8 cellular contexts compared by ENCODE assay signal in the genomic region with DNA sequence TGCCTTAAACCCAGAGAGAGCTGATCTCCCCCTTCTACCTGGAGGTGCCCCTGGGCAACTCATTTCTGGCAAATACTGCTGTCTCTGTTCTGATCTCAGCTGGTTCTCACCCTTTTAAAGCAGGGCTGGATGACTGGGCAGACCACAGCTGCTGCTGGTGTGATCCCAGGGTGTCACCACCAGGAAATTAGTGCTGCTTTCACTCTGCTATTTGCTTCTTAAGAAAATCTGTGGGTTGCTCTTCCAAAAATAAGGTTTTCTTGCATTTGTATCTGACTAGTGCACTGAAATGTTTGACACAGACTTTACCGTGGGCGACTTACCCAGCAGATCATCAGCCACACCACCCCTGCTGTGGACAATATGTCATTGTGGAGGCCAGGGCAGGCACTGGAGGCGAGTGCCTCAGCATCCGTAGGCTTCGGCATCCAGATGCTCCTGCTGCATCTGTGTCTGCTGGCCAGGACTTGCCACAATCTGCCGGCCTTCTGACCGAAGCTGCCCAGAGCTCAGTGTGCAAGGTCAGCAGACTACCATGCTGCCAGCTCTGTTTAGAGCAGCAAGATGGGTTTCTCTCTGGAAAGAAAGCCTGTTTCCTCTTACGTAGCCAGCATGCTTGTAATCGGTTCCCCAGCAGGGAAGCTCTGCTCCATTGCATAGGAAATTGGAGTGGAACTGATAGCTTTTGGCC. TPM values are rescaled to one million over a fixed set of nuclear protein-coding genes. Genes with fewer than 3 reads are reported as not detected.
A peak's percentile ranks its signal among the peaks of the same experiment; 100 is the strongest.
DNase-seq lines count a peak whose midpoint lies in the region; ATAC-seq, FAIRE-seq and TF ChIP-seq lines count a peak whose summit lies in the region.

No MANE protein-coding gene starts in this region.

- peak; percentile 69 to 75 for DNase-seq in activated CD4-positive, alpha-beta T cell treated with anti-CD3 and anti-CD28 coated beads, Interleukin-2, amount 50 U/mL, for 48 hours
- peak; percentile 22 for DNase-seq in foreskin melanocyte
- DNase-seq in sciatic nerve (ENCODE audit: low spot score) = peak; percentile 63
- DNase-seq in RCC 7860 (ENCODE audit: low spot score) = no peak
- DNase-seq in HT-29 (ENCODE audit: low spot score) = no peak
- DNase-seq in Calu3 = no peak

- no peaks in the 10 kb centered on the region for H3K27me3 Mint-ChIP-seq in Calu3 (ENCODE audit: unreplicated experiment)

- ATAC-seq in GM18505 (IDR thresholded peaks at IDR 0.05; ENCODE audit: unreplicated experiment) = peak; percentile 56
- peak; percentile 89 for ATAC-seq in HG02642 (IDR thresholded peaks at IDR 0.05; ENCODE audit: poor library complexity, unreplicated experiment)
- ATAC-seq in sciatic nerve = peak; percentile 77

- TF ChIP-seq POLR2A in GM18505 (IDR thresholded peaks at IDR 0.05; ENCODE audit: borderline replicate concordance, extremely low read depth, insufficient read depth, insufficient read length) = no peak

- BruUV-seq in Calu3 (replicated peaks; lab: Mats Ljungman, UMichigan) = no TSS peak

- peaks cover 64% of the 10 kb centered on the region for H3K4me1 Mint-ChIP-seq in Calu3 (ENCODE audit: low read depth, unreplicated experiment)

- FAIRE-seq in RCC 7860 (lab: Jason Lieb, UNC) = no peak

- CTCF ChIA-PET in Calu3 (lab: Charles Lee) = interaction anchor here (0.6 to 1.9 kb wide), 5 partner anchors 11 to 87 kb away, joined by 3 to 6 read pairs (median 3); no protein-coding TSS in a partner anchor

- H3K4me3 Mint-ChIP-seq in Calu3 (ENCODE audit: low read depth, unreplicated experiment) = no peak overlapping the region

- TF ChIP-seq CTCF in Calu3 (IDR thresholded peaks at IDR 0.05; ENCODE audit: unreplicated experiment) = no peak

- intact Hi-C loops in sciatic nerve (cut with DNase I) (no loop called here), Calu3 (cut with micrococcal nuclease; ENCODE audit: unreplicated experiment) (no loop called here)

- no peaks in the 10 kb centered on the region for H3K36me3 Mint-ChIP-seq in Calu3 (ENCODE audit: insufficient read depth, unreplicated experiment)

- no peaks in the 10 kb centered on the region for H3K9me3 Mint-ChIP-seq in Calu3 (ENCODE audit: low read depth, unreplicated experiment)

- no peak overlapping the region for H3K27ac Mint-ChIP-seq in Calu3 (ENCODE audit: unreplicated experiment)

RNA-seq across cellular contexts. Expression of a gene that starts 13.6 kb away (rescaled TPM):
- total RNA-seq in sciatic nerve = 71.6 TPM
- total RNA-seq in HT-29 (2014; rRNA removed; shearing (Covaris generic)) = 13.0 and 19.6 TPM in 2 replicates
- total RNA-seq in Calu3 (2022) = 112 and 118 TPM in 2 replicates

Comparison
In these comparisons a context has a peak if more than half of its experiments do, and no peak if none do; other contexts are left out.
1. DNase-seq: peak in activated CD4-positive, alpha-beta T cell treated with anti-CD3 and anti-CD28 coated beads, Interleukin-2, amount 50 U/mL, for 48 hours (2 of 2), foreskin melanocyte (single experiment) and sciatic nerve (single experiment); none in RCC 7860 (single experiment), HT-29 (single experiment) and Calu3 (single experiment).
2. Peak in every context shown above with its lines, with median percentiles within 50 percentile points of each other: ATAC-seq.